In genomic region chr7:44976746-44977196, GRCh38 we compare ENCODE assay signal across 13 cellular contexts. TPM values are rescaled to one million over a fixed set of nuclear protein-coding genes. Genes with fewer than 3 reads are reported as not detected.
DNase-seq lines count a peak whose midpoint lies in the region; ATAC-seq and TF ChIP-seq lines count a peak whose summit lies in the region.
"Had no signal": no experiment of that assay in that cellular context is flagged by ENCODE, and none has a peak within 500 bp of the region (broad histone marks: within the 10 kb centered on the region; RNA-seq: fewer than 3 reads in every experiment).

No MANE protein-coding gene starts in this region.

- no peaks in the 10 kb centered on the region for H3K79me2 ChIP-seq in PC-9 (ENCODE audit: low read depth)

- no peaks in the 10 kb centered on the region for H4K20me1 ChIP-seq in PC-9 (ENCODE audit: insufficient read depth)

- H3K9me3 Mint-ChIP-seq in CD4-positive, CD25-positive, alpha-beta regulatory T cell, result no peaks in the 10 kb centered on the region
- no peaks in the 10 kb centered on the region for H3K9me3 Mint-ChIP-seq in activated CD8-positive, alpha-beta T cell treated with anti-CD3 and anti-CD28 coated beads, Interleukin-2, amount 10 ng/mL, durations not matched to agents 7 days and 5 days (ENCODE audit: insufficient read depth)
- no peaks in the 10 kb centered on the region for H3K9me3 Mint-ChIP-seq in naive B cell
- H3K9me3 Mint-ChIP-seq: nephron had no signal

- peak overlapping the region; percentile 70 for H3K4me3 ChIP-seq in CD4-positive, CD25-positive, alpha-beta regulatory T cell (ENCODE audit: low read depth, low read length)
- H3K4me3 ChIP-seq in GM12864 (ENCODE audit: low read depth, low read length) (peak overlapping the region; percentile 84), PC-9 (no peak overlapping the region)
- H3K4me3 ChIP-seq: right lobe of liver had no signal

- H3K4me1 Mint-ChIP-seq in CD4-positive, CD25-positive, alpha-beta regulatory T cell, result peaks cover 0 to 90% (median 39%) of the 10 kb centered on the region in 4 donors
- peaks cover 76% of the 10 kb centered on the region for H3K4me1 Mint-ChIP-seq in activated CD8-positive, alpha-beta T cell treated with anti-CD3 and anti-CD28 coated beads, Interleukin-2, amount 10 ng/mL, durations not matched to agents 7 days and 5 days (ENCODE audit: low read depth)
- peaks cover 60 to 72% (median 66%) of the 10 kb centered on the region in 3 donors for H3K4me1 Mint-ChIP-seq in naive B cell
- H3K4me1 Mint-ChIP-seq: nephron had no signal

- H3K4me2 ChIP-seq in PC-9, result no peak overlapping the region
- H3K4me2 ChIP-seq: SK-N-SH had no signal

- H3F3A ChIP-seq in PC-9 (ENCODE audit: insufficient read depth, low read depth), result peaks cover 26% of the 10 kb centered on the region

- H3K9me2 ChIP-seq in PC-9 (ENCODE audit: insufficient read depth), result no peaks in the 10 kb centered on the region
- H3K9me2 ChIP-seq: SK-N-SH had no signal

- no peak for ATAC-seq in CD4-positive, CD25-positive, alpha-beta regulatory T cell (ENCODE audit: low read depth in 2 of 2)
- ATAC-seq in activated CD8-positive, alpha-beta T cell treated with anti-CD3 and anti-CD28 coated beads, Interleukin-2, amount 10 ng/mL, durations not matched to agents 7 days and 5 days, result no peak
- ATAC-seq in naive B cell (ENCODE audit: low read depth in 2 of 2), result no peak
- no peak for ATAC-seq in HG03108 (IDR thresholded peaks at IDR 0.05; ENCODE audit: unreplicated experiment)
- ATAC-seq: left colon had no signal

- no peak for DNase-seq in CD4-positive, CD25-positive, alpha-beta regulatory T cell
- no peak for DNase-seq in GM12864 (ENCODE audit: low read depth)
- no peak for DNase-seq in activated CD8-positive, alpha-beta T cell treated with anti-CD3 and anti-CD28 coated beads, Interleukin-2, amount 10 ng/mL, durations not matched to agents 7 days and 5 days
- no peak for DNase-seq in naive B cell
- no peak for DNase-seq in anterior cingulate cortex (lab: John Stamatoyannopoulos, UW)
- no peak for DNase-seq in PC-9
- no peak for DNase-seq in SHP77 (lab: John Stamatoyannopoulos, UW)
- DNase-seq: heart right ventricle, SK-N-SH had no signal

- TF ChIP-seq CTCF in GM12864 (IDR thresholded peaks at IDR 0.05; ENCODE audit: low read depth, low read length, missing control alignments) (no peak), PC-9 (conservative IDR thresholded peaks at IDR 0.05) (no peak)

- intact Hi-C loops in PC-9 (cut with micrococcal nuclease; ENCODE audit: unreplicated experiment), result no loop called here

- H2AFZ ChIP-seq in PC-9, result no peak overlapping the region

- peaks cover 80% of the 10 kb centered on the region for H3K4me1 ChIP-seq in CD4-positive, CD25-positive, alpha-beta regulatory T cell (ENCODE audit: control insufficient read depth, insufficient read depth, low read length, poor library complexity, severe bottlenecking)
- H3K4me1 ChIP-seq in PC-9 (replicated peaks; ENCODE audit: insufficient read depth), result no peaks in the 10 kb centered on the region
- H3K4me1 ChIP-seq: right lobe of liver had no signal

- H3K27me3 Mint-ChIP-seq in CD4-positive, CD25-positive, alpha-beta regulatory T cell, result peaks cover 4% of the 10 kb centered on the region
- no peaks in the 10 kb centered on the region for H3K27me3 Mint-ChIP-seq in activated CD8-positive, alpha-beta T cell treated with anti-CD3 and anti-CD28 coated beads, Interleukin-2, amount 10 ng/mL, durations not matched to agents 7 days and 5 days (ENCODE audit: low read depth)
- no peaks in the 10 kb centered on the region for H3K27me3 Mint-ChIP-seq in naive B cell

- H3K4me3 Mint-ChIP-seq in CD4-positive, CD25-positive, alpha-beta regulatory T cell, result peak overlapping the region; percentile 90 to 96 (median 96)
- H3K4me3 Mint-ChIP-seq in activated CD8-positive, alpha-beta T cell treated with anti-CD3 and anti-CD28 coated beads, Interleukin-2, amount 10 ng/mL, durations not matched to agents 7 days and 5 days, result peak overlapping the region; percentile 95
- peak overlapping the region in 7 of 8 donors; percentile 96 to 99 (median 98) for H3K4me3 Mint-ChIP-seq in naive B cell
- H3K4me3 Mint-ChIP-seq: nephron had no signal

- POLR2A ChIA-PET in activated CD8-positive, alpha-beta T cell treated with anti-CD3 and anti-CD28 coated beads, Interleukin-2, amount 10 ng/mL, durations not matched to agents 7 days and 5 days (lab: Charles Lee), result interaction anchor here (1.3 to 13.9 kb wide), 8 partner anchors 9 to 91 kb away, joined by 3 to 234 read pairs (median 6); partner anchors contain the start of gene CCM2
- POLR2A ChIA-PET in PC-9 (lab: Charles Lee; ENCODE audit: unreplicated experiment), result no interaction called here

- H3K36me3 Mint-ChIP-seq in CD4-positive, CD25-positive, alpha-beta regulatory T cell, result peaks cover 14% of the 10 kb centered on the region
- H3K36me3 Mint-ChIP-seq in activated CD8-positive, alpha-beta T cell treated with anti-CD3 and anti-CD28 coated beads, Interleukin-2, amount 10 ng/mL, durations not matched to agents 7 days and 5 days (ENCODE audit: low read depth), result peaks cover 85% of the 10 kb centered on the region
- H3K36me3 Mint-ChIP-seq in naive B cell, result no peaks in the 10 kb centered on the region

- H3K9me3 ChIP-seq in CD4-positive, CD25-positive, alpha-beta regulatory T cell (ENCODE audit: control insufficient read depth in 2 of 2, low read length in 2 of 2), result no peaks in the 10 kb centered on the region
- no peaks in the 10 kb centered on the region for H3K9me3 ChIP-seq in PC-9 (ENCODE audit: insufficient read depth, low read depth)
- H3K9me3 ChIP-seq: heart right ventricle, right lobe of liver, SK-N-SH had no signal

- CTCF ChIA-PET in activated CD8-positive, alpha-beta T cell treated with anti-CD3 and anti-CD28 coated beads, Interleukin-2, amount 10 ng/mL, durations not matched to agents 7 days and 5 days (lab: Charles Lee), result interaction anchor here (6.3 kb wide), 1 partner anchor 23 kb away, joined by 111 read pairs; the partner anchor contains the start of gene CCM2
- CTCF ChIA-PET in PC-9 (lab: Charles Lee), result no interaction called here

- peaks cover 48% of the 10 kb centered on the region for H3K36me3 ChIP-seq in CD4-positive, CD25-positive, alpha-beta regulatory T cell (ENCODE audit: control insufficient read depth, insufficient read depth, low read length)
- H3K36me3 ChIP-seq in PC-9 (ENCODE audit: low read depth), result no peaks in the 10 kb centered on the region
- H3K36me3 ChIP-seq: right lobe of liver had no signal

- no peaks in the 10 kb centered on the region for H3K27me3 ChIP-seq in CD4-positive, CD25-positive, alpha-beta regulatory T cell (ENCODE audit: control insufficient read depth, insufficient read depth, low read length)
- no peaks in the 10 kb centered on the region for H3K27me3 ChIP-seq in PC-9 (ENCODE audit: insufficient read depth, low read depth)
- H3K27me3 ChIP-seq: heart right ventricle, right lobe of liver had no signal

- peak overlapping the region; percentile 98 for H3K27ac Mint-ChIP-seq in CD4-positive, CD25-positive, alpha-beta regulatory T cell
- peak overlapping the region; percentile 98 for H3K27ac Mint-ChIP-seq in activated CD8-positive, alpha-beta T cell treated with anti-CD3 and anti-CD28 coated beads, Interleukin-2, amount 10 ng/mL, durations not matched to agents 7 days and 5 days
- peak overlapping the region in 5 of 6 donors; percentile 12 to 98 (median 93) for H3K27ac Mint-ChIP-seq in naive B cell
- H3K27ac Mint-ChIP-seq: nephron had no signal

- no TSS peak for BruUV-seq in PC-9 (replicated peaks; lab: Mats Ljungman, UMichigan)

- peak overlapping the region; percentile 94 for H3K27ac ChIP-seq in CD4-positive, CD25-positive, alpha-beta regulatory T cell (ENCODE audit: insufficient read depth, low read length, poor library complexity, severe bottlenecking)
- H3K27ac ChIP-seq in PC-9, result no peak overlapping the region
- H3K27ac ChIP-seq: right lobe of liver had no signal

RNA-seq across cellular contexts. Expression of gene MYO1G, which starts 2.0 kb away (rescaled TPM):
- total RNA-seq in CD4-positive, CD25-positive, alpha-beta regulatory T cell, result 427 TPM
- 100 to 1,000 TPM; 132 to 229 (median 160) TPM for polyA plus RNA-seq in CD4-positive, CD25-positive, alpha-beta regulatory T cell
- 100 to 1,000 TPM; 435 to 453 TPM for total RNA-seq in activated CD8-positive, alpha-beta T cell treated with anti-CD3 and anti-CD28 coated beads, Interleukin-2, amount 10 ng/mL, durations not matched to agents 7 days and 5 days
- polyA plus RNA-seq in naive B cell (ENCODE audit: low read depth in 6 of 6), result 100 to 1,000 TPM in 3 of 6 donors, 10 to 100 TPM in 3; 83.1 to 151 (median 99.6) TPM
- total RNA-seq in PC-9 (2021), result 0.24 and 0.28 TPM in 2 replicates

RNA-seq across cellular contexts. Expression of gene CCM2, which starts 23.2 kb away (rescaled TPM):
- 190 TPM for total RNA-seq in CD4-positive, CD25-positive, alpha-beta regulatory T cell
- 100 to 1,000 TPM; 139 to 163 (median 156) TPM for polyA plus RNA-seq in CD4-positive, CD25-positive, alpha-beta regulatory T cell
- total RNA-seq in activated CD8-positive, alpha-beta T cell treated with anti-CD3 and anti-CD28 coated beads, Interleukin-2, amount 10 ng/mL, durations not matched to agents 7 days and 5 days, result 10 to 100 TPM; 99.6 to 99.9 TPM
- polyA plus RNA-seq in naive B cell (ENCODE audit: low read depth in 6 of 6), result 100 to 1,000 TPM in 2 of 6 donors, 10 to 100 TPM in 4; 69.3 to 136 (median 77.3) TPM
- 48.1 and 54.2 TPM in 2 replicates for total RNA-seq in PC-9 (2021)

Comparison
In these comparisons a context has a peak if more than half of its experiments do, and no peak if none do; other contexts are left out.
1. RNA of gene MYO1G, which starts 2.0 kb away (total RNA-seq): 435 to 453 TPM in activated CD8-positive, alpha-beta T cell treated with anti-CD3 and anti-CD28 coated beads, Interleukin-2, amount 10 ng/mL, durations not matched to agents 7 days and 5 days and 427 TPM in CD4-positive, CD25-positive, alpha-beta regulatory T cell (single experiment); 0.24 to 0.28 TPM in PC-9; every median in the first group is over 100 times any median in the second.
2. Peak in every context shown above with its lines, with median percentiles within 50 percentile points of each other: H3K27ac Mint-ChIP-seq and H3K4me3 Mint-ChIP-seq.